15 cellular contexts compared by ENCODE assay signal in genomic region chr6:148969679-148970078, GRCh38.
DNase-seq lines count a peak whose midpoint lies in the region; ATAC-seq and TF ChIP-seq lines count a peak whose summit lies in the region.
"Had no signal": no experiment of that assay in that cellular context is flagged by ENCODE, and none has a peak within 500 bp of the region (broad histone marks: within the 10 kb centered on the region; RNA-seq: fewer than 3 reads in every experiment).

No MANE protein-coding gene starts in this region.

- no peaks in the 10 kb centered on the region for H3K9me3 ChIP-seq in SJSA1 (replicated peaks)
- no peaks in the 10 kb centered on the region for H3K9me3 ChIP-seq in left ventricle myocardium inferior (replicated peaks)
- H3K9me3 ChIP-seq: SK-N-SH had no signal

- no peak for ATAC-seq in HG03460 (IDR thresholded peaks at IDR 0.05; ENCODE audit: unreplicated experiment)
- ATAC-seq in HG03108 (IDR thresholded peaks at IDR 0.05; ENCODE audit: unreplicated experiment) = no peak
- ATAC-seq: activated CD8-positive, alpha-beta T cell treated with anti-CD3 and anti-CD28 coated beads, Interleukin-2, amount 10 ng/mL, durations not matched to agents 7 days and 5 days had no signal

- H3K27ac ChIP-seq in SJSA1 (peak overlapping the region; percentile 80), left ventricle myocardium inferior (replicated peaks) (peak overlapping the region; percentile 38)
- H3K27ac ChIP-seq: 22Rv1, epithelial cell of prostate had no signal

- no peaks in the 10 kb centered on the region for H3K27me3 ChIP-seq in SJSA1 (replicated peaks)
- peaks cover 16% of the 10 kb centered on the region for H3K27me3 ChIP-seq in left ventricle myocardium inferior (ENCODE audit: low read depth)

- H3K36me3 ChIP-seq in SJSA1 (no peaks in the 10 kb centered on the region), left ventricle myocardium inferior (no peaks in the 10 kb centered on the region)

- peak; percentile 4 for DNase-seq in DMS 273 (lab: John Stamatoyannopoulos, UW; ENCODE audit: unreplicated experiment)
- DNase-seq in DMS 273 treated with DMSO at 0.1 percent for 48 hours (lab: John Stamatoyannopoulos, UW) = no peak
- peak; percentile 87 for DNase-seq in SJSA1 (ENCODE audit: low read depth in 1 of 2, low spot score in 2 of 2)
- peak; percentile 29 for DNase-seq in left ventricle myocardium inferior
- peak; percentile 72 for DNase-seq in stromal cell of bone marrow (ENCODE audit: low read depth)
- no peak for DNase-seq in AG20443 (ENCODE audit: low spot score)
- DNase-seq: activated CD8-positive, alpha-beta T cell treated with anti-CD3 and anti-CD28 coated beads, Interleukin-2, amount 10 ng/mL, durations not matched to agents 7 days and 5 days; activated naive CD8-positive, alpha-beta T cell treated with anti-CD3 and anti-CD28 coated beads, Interleukin-2, amount 10 ng/mL, durations not matched to agents 7 days and 5 days; GDM1; NCI-H1694; SK-N-SH had no signal

- no peak overlapping the region for H3K4me3 ChIP-seq in SJSA1
- no peak overlapping the region for H3K4me3 ChIP-seq in left ventricle myocardium inferior

- H3K4me1 ChIP-seq in SJSA1 (replicated peaks) (peaks cover 40% of the 10 kb centered on the region), left ventricle myocardium inferior (peaks cover 5% of the 10 kb centered on the region)

- no peak for TF ChIP-seq CTCF in left ventricle myocardium inferior (IDR thresholded peaks at IDR 0.05; ENCODE audit: borderline replicate concordance)

- intact Hi-C loops in left ventricle myocardium inferior (cut with micrococcal nuclease) = no loop called here

Comparison
In these comparisons a context has a peak if more than half of its experiments do, and no peak if none do; other contexts are left out.
1. DNase-seq: peak in DMS 273 (single experiment), SJSA1 (2 of 2), left ventricle myocardium inferior (single experiment) and stromal cell of bone marrow (single experiment); none in DMS 273 treated with DMSO at 0.1 percent for 48 hours (single experiment) and AG20443 (single experiment).